ENCODE assay signal across 2 cellular contexts in genomic region chr9:81646337-81646736, GRCh38.
A peak's percentile ranks its signal among the peaks of the same experiment; 100 is the strongest.
TF ChIP-seq lines count a peak whose summit lies in the region.

No MANE protein-coding gene starts in this region.

TF ChIP-seq in GM23338, 12 proteins besides CTCF, POLR2A, EP300 and RAD21:
- TF ChIP-seq POLR2AphosphoS5 (IDR thresholded peaks at IDR 0.05; ENCODE audit: low read depth) (no peak), NANOG (IDR thresholded peaks at IDR 0.05; ENCODE audit: borderline replicate concordance) (peak; percentile 43; the same call in 1 of the 2 replicates), ZNF462 (CRISPR knock-in tag; IDR thresholded peaks at IDR 0.05) (peak; percentile 75; the same call in 1 of the 2 replicates)

TF ChIP-seq in H1, 55 proteins besides CTCF, POLR2A, EP300 and RAD21:
- TF ChIP-seq NRF1 (IDR thresholded peaks at IDR 0.05; ENCODE audit: low read depth, low read length) (no peak), SUZ12 (IDR thresholded peaks at IDR 0.05; ENCODE audit: low read length) (no peak), SP1 (IDR thresholded peaks at IDR 0.05; ENCODE audit: low read depth, low read length) (0 out of 2 replicates have a peak, but pooled peaks have one; percentile 39), CHD7 (IDR thresholded peaks at IDR 0.05; ENCODE audit: insufficient replicate concordance, low read length) (peak; percentile 54), RFX5 (IDR thresholded peaks at IDR 0.05; ENCODE audit: borderline replicate concordance, low read depth, low read length) (no peak), POU5F1 (IDR thresholded peaks at IDR 0.05; ENCODE audit: low read depth, low read length) (peak; percentile 48; the same call in 1 of the 2 replicates), CHD2 (IDR thresholded peaks at IDR 0.05; ENCODE audit: low read length) (no peak)
